19 cellular contexts compared by ENCODE assay signal in genomic region chr1:178599087-178599486, GRCh38.
"Had no signal": no experiment of that assay in that cellular context is flagged by ENCODE, and none has a peak within 500 bp of the region (broad histone marks: within the 10 kb centered on the region; RNA-seq: fewer than 3 reads in every experiment).

No MANE protein-coding gene starts in this region.

- FAIRE-seq: islet of Langerhans had no signal

- H3K27ac ChIP-seq: epithelial cell of prostate, gastroesophageal sphincter, right lobe of liver, upper lobe of right lung, VCaP had no signal

- H3K36me3 ChIP-seq: gastroesophageal sphincter, right lobe of liver, upper lobe of right lung had no signal

- H3K27ac Mint-ChIP-seq: activated T-cell treated with anti-CD3 and anti-CD28 coated beads, Interleukin-2, amount 50 U/mL, for 24 hours; activated T-helper 17 cell treated with anti-CD3 and anti-CD28 coated beads, Interleukin-2, amount 50 U/mL, for 72 hours; brain had no signal

- H3K4me3 Mint-ChIP-seq: activated T-cell treated with anti-CD3 and anti-CD28 coated beads, Interleukin-2, amount 50 U/mL, for 24 hours; activated T-helper 17 cell treated with anti-CD3 and anti-CD28 coated beads, Interleukin-2, amount 50 U/mL, for 72 hours; brain; neural crest cell had no signal

- ATAC-seq: activated naive CD4-positive, alpha-beta T cell treated with anti-CD3 and anti-CD28 coated beads, Interleukin-2, amount 50 U/mL, for 72 hours; activated T-helper 17 cell treated with anti-CD3 and anti-CD28 coated beads, Interleukin-2, amount 50 U/mL, for 72 hours; gastroesophageal sphincter; left cardiac atrium; right lobe of liver; upper lobe of right lung had no signal

- H3K36me3 Mint-ChIP-seq: activated naive CD4-positive, alpha-beta T cell treated with anti-CD3 and anti-CD28 coated beads, Interleukin-2, amount 50 U/mL, for 72 hours; brain had no signal

- H3K4me1 ChIP-seq: gastroesophageal sphincter, right lobe of liver, upper lobe of right lung had no signal

- H3K4me1 Mint-ChIP-seq: activated T-helper 17 cell treated with anti-CD3 and anti-CD28 coated beads, Interleukin-2, amount 50 U/mL, for 72 hours had no signal

- H3K4me3 ChIP-seq: gastroesophageal sphincter, right lobe of liver, skin epidermis, upper lobe of right lung had no signal

- H3K9me3 ChIP-seq: gastroesophageal sphincter, right lobe of liver, upper lobe of right lung had no signal

- H3K27me3 ChIP-seq: gastroesophageal sphincter, right lobe of liver, upper lobe of right lung had no signal

- DNase-seq: activated CD4-positive, alpha-beta T cell treated with anti-CD3 and anti-CD28 coated beads for 1 hour; activated T-cell treated with anti-CD3 and anti-CD28 coated beads, Interleukin-2, amount 50 U/mL, for 24 hours; aorta; left cardiac atrium; occipital lobe; posterior cingulate gyrus; right lobe of liver; stimulated activated CD4-positive, alpha-beta T cell treated with anti-CD3 and anti-CD28 coated beads, Interleukin-2, amount 100 ng/mL, for 24 hours; stimulated activated naive CD4-positive, alpha-beta T cell; upper lobe of right lung had no signal

- H3K9me3 Mint-ChIP-seq: activated naive CD4-positive, alpha-beta T cell treated with anti-CD3 and anti-CD28 coated beads, Interleukin-2, amount 50 U/mL, for 72 hours; activated T-cell treated with anti-CD3 and anti-CD28 coated beads, Interleukin-2, amount 50 U/mL, for 24 hours; activated T-helper 17 cell treated with anti-CD3 and anti-CD28 coated beads, Interleukin-2, amount 50 U/mL, for 72 hours; neural crest cell had no signal
